Comparison of ENCODE assay signal across 1 cellular context in the genomic region with DNA sequence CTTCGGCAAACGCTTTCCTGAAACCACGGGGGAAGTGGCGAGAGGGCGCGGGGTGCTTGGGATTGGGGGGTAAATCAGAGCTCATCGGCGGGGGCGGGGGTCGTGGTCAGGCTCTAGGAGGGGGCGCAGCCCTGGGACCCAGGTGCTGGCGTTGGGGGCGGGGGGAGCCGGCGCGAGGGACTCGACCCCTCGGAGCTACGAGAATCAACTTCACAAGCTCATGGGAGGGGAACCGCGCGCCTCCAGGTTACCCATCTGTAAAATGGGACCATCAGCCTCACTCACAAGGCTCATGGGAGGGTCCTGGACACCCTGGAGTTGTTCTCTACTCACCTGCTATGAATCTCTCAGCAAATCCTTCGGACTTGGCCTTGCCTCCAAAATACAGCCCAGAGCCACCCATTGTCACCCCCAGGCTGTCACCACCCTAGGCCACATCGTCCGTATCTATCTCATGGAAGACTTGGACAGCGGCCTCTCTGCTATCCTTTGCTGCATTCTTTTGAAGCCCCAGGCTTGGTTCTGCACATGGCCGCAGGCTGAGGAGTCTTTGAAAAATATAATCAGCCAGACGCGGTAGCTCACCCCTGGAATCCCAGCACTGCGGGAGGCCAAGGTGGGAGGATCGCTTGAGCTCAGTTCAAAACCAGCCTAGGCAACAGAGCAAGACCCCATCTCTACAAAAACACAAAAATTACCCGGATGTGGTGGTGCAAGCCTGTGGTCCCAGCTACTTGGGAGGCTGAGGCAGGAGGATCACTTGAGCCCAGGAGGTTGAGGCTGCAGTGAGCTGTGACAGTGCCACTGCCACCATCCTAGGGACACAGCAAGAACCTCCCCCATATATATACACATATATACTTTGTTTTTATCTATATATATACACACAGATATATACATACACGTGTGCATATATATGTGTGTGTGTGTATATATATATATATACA.
TF ChIP-seq lines count a peak whose summit lies in the region.

No MANE protein-coding gene starts in this region.

TF ChIP-seq in K562, 482 proteins besides CTCF, POLR2A, EP300 and RAD21 (continued from another document and continues in another):
- peak; percentile 35; the same call in 1 of the 2 replicates for TF ChIP-seq CUX1 (CRISPR knock-in tag; IDR thresholded peaks at IDR 0.05)
- TF ChIP-seq SNAPC5 (CRISPR knock-in tag; IDR thresholded peaks at IDR 0.05), result no peak
- no peak for TF ChIP-seq ZNF143 (CRISPR knock-in tag; IDR thresholded peaks at IDR 0.05)
- no peak for TF ChIP-seq FOXK2 (conservative IDR thresholded peaks at IDR 0.05 in 1 of 2, IDR thresholded peaks at IDR 0.05 in 1 of 2; ENCODE audit: low read depth in 2 of 2)
- no peak for TF ChIP-seq SRSF7 (optimal IDR thresholded peaks at IDR 0.05; ENCODE audit: low read depth, low read length)
- TF ChIP-seq, protein P1, sequence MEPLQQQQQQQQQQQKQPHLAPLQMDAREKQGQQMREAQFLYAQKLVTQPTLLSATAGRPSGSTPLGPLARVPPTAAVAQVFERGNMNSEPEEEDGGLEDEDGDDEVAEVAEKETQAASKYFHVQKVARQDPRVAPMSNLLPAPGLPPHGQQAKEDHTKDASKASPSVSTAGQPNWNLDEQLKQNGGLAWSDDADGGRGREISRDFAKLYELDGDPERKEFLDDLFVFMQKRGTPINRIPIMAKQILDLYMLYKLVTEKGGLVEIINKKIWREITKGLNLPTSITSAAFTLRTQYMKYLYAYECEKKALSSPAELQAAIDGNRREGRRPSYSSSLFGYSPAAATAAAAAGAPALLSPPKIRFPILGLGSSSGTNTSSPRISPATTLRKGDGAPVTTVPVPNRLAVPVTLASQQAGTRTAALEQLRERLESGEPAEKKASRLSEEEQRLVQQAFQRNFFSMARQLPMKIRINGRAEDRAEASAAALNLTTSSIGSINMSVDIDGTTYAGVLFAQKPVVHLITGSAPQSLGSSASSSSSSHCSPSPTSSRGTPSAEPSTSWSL (CRISPR knock-in tag; IDR thresholded peaks at IDR 0.05; ENCODE audit: borderline replicate concordance), result no peak
- TF ChIP-seq ARID2 (IDR thresholded peaks at IDR 0.05), result no peak
- TF ChIP-seq KDM1A (IDR thresholded peaks at IDR 0.05), result peak; percentile 77 to 91
- no peak for TF ChIP-seq ZNF551 (CRISPR knock-in tag; IDR thresholded peaks at IDR 0.05)
- TF ChIP-seq, protein P2, sequence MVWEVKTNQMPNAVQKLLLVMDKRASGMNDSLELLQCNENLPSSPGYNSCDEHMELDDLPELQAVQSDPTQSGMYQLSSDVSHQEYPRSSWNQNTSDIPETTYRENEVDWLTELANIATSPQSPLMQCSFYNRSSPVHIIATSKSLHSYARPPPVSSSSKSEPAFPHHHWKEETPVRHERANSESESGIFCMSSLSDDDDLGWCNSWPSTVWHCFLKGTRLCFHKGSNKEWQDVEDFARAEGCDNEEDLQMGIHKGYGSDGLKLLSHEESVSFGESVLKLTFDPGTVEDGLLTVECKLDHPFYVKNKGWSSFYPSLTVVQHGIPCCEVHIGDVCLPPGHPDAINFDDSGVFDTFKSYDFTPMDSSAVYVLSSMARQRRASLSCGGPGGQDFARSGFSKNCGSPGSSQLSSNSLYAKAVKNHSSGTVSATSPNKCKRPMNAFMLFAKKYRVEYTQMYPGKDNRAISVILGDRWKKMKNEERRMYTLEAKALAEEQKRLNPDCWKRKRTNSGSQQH (CRISPR knock-in tag; IDR thresholded peaks at IDR 0.05), result no peak
- peak; percentile 97 for TF ChIP-seq ADNP (tag; IDR thresholded peaks at IDR 0.05)
- peak; percentile 65; the same call in 1 of the 2 replicates for TF ChIP-seq KAT7 (CRISPR knock-in tag; IDR thresholded peaks at IDR 0.05; ENCODE audit: borderline replicate concordance)
- TF ChIP-seq, protein P3, sequence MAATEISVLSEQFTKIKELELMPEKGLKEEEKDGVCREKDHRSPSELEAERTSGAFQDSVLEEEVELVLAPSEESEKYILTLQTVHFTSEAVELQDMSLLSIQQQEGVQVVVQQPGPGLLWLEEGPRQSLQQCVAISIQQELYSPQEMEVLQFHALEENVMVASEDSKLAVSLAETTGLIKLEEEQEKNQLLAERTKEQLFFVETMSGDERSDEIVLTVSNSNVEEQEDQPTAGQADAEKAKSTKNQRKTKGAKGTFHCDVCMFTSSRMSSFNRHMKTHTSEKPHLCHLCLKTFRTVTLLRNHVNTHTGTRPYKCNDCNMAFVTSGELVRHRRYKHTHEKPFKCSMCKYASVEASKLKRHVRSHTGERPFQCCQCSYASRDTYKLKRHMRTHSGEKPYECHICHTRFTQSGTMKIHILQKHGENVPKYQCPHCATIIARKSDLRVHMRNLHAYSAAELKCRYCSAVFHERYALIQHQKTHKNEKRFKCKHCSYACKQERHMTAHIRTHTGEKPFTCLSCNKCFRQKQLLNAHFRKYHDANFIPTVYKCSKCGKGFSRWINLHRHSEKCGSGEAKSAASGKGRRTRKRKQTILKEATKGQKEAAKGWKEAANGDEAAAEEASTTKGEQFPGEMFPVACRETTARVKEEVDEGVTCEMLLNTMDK (IDR thresholded peaks at IDR 0.05; ENCODE audit: borderline replicate concordance, insufficient read depth, low read depth, low read length, poor library complexity, severe bottlenecking), result no peak
- 0 out of 2 replicates have a peak, but pooled peaks have one; percentile 58 for TF ChIP-seq LCOR (CRISPR knock-in tag; IDR thresholded peaks at IDR 0.05)
- TF ChIP-seq IFI16 (CRISPR knock-in tag; IDR thresholded peaks at IDR 0.05), result no peak
- peak; percentile 93 for TF ChIP-seq BCOR (IDR thresholded peaks at IDR 0.05)
- no peak for TF ChIP-seq ZBTB7A (IDR thresholded peaks at IDR 0.05; ENCODE audit: borderline replicate concordance, control insufficient read depth, low read depth, low read length)
- peak; percentile 20 to 85; a peak in 2 of 4 replicates for TF ChIP-seq RCOR1 (IDR thresholded peaks at IDR 0.05; ENCODE audit: borderline replicate concordance in 1 of 2, low read depth in 2 of 2, low read length in 2 of 2)
- TF ChIP-seq ZBTB43 (CRISPR knock-in tag; IDR thresholded peaks at IDR 0.05), result no peak
- TF ChIP-seq ZNF695 (CRISPR knock-in tag; IDR thresholded peaks at IDR 0.05), result no peak
- TF ChIP-seq PRMT5 (CRISPR knock-in tag; IDR thresholded peaks at IDR 0.05), result no peak
- TF ChIP-seq ZBTB1 (CRISPR knock-in tag; IDR thresholded peaks at IDR 0.05; ENCODE audit: borderline replicate concordance, low read depth), result no peak
- no peak for TF ChIP-seq CREB5 (CRISPR knock-in tag; IDR thresholded peaks at IDR 0.05)
- TF ChIP-seq MECOM (CRISPR knock-in tag; IDR thresholded peaks at IDR 0.05), result no peak
- no peak for TF ChIP-seq PHF8 (IDR thresholded peaks at IDR 0.05; ENCODE audit: borderline replicate concordance, low read length)
- no peak for TF ChIP-seq KHSRP (IDR thresholded peaks at IDR 0.05)
- TF ChIP-seq ZNF395 (CRISPR knock-in tag; IDR thresholded peaks at IDR 0.05), result 0 out of 2 replicates have a peak, but pooled peaks have one; percentile 40
- TF ChIP-seq ARNT (IDR thresholded peaks at IDR 0.05), result 0 out of 4 replicates have a peak, but pooled peaks of 1 of the 2 experiments have one; percentile 13
- TF ChIP-seq BRD9 (IDR thresholded peaks at IDR 0.05; ENCODE audit: low read depth, partially characterized antibody), result no peak
- no peak for TF ChIP-seq NFE2L1 (tag; IDR thresholded peaks at IDR 0.05; ENCODE audit: borderline replicate concordance, low read depth)
- peak; percentile 96 for TF ChIP-seq RBM25 (IDR thresholded peaks at IDR 0.05; ENCODE audit: low read depth, low read length, severe bottlenecking)
- TF ChIP-seq BRD4 (IDR thresholded peaks at IDR 0.05), result 0 out of 2 replicates have a peak, but pooled peaks have one; percentile 51
- TF ChIP-seq NEUROD1 (IDR thresholded peaks at IDR 0.05; ENCODE audit: borderline replicate concordance, low read depth, low read length, partially characterized antibody), result no peak
- TF ChIP-seq LARP7 (IDR thresholded peaks at IDR 0.05), result no peak
- TF ChIP-seq E2F3 (CRISPR knock-in tag; IDR thresholded peaks at IDR 0.05), result no peak
- no peak for TF ChIP-seq WHSC1 (IDR thresholded peaks at IDR 0.05; ENCODE audit: low read length)
- TF ChIP-seq CREB1 (IDR thresholded peaks at IDR 0.05), result no peak
- 0 out of 2 replicates have a peak, but pooled peaks have one; percentile 46 for TF ChIP-seq CREB1 (CRISPR knock-in tag; IDR thresholded peaks at IDR 0.05)
- no peak for TF ChIP-seq PTTG1 (tag; IDR thresholded peaks at IDR 0.05; ENCODE audit: low read depth)
- no peak for TF ChIP-seq ZBTB2 (IDR thresholded peaks at IDR 0.05)
- TF ChIP-seq YY1 (IDR thresholded peaks at IDR 0.05; ENCODE audit: borderline replicate concordance in 1 of 3, control insufficient read depth in 1 of 3, extremely low read depth in 1 of 3, insufficient read depth in 3 of 3, insufficient read length in 1 of 3, insufficient replicate concordance in 2 of 3, low read depth in 1 of 3, low read length in 2 of 3), result no peak
- TF ChIP-seq NR1H2 (CRISPR knock-in tag; IDR thresholded peaks at IDR 0.05), result no peak
- no peak for TF ChIP-seq PPARD (CRISPR knock-in tag; IDR thresholded peaks at IDR 0.05)
- TF ChIP-seq TCF7 (IDR thresholded peaks at IDR 0.05; ENCODE audit: borderline replicate concordance), result no peak
- 0 out of 4 replicates have a peak, but pooled peaks have one; percentile 18 to 19 for TF ChIP-seq MAZ (CRISPR knock-in tag; conservative IDR thresholded peaks at IDR 0.05 in 1 of 2, IDR thresholded peaks at IDR 0.05 in 1 of 2)
- no peak for TF ChIP-seq ZFP1 (CRISPR knock-in tag; IDR thresholded peaks at IDR 0.05)
